Comparison of ENCODE assay signal across 9 cellular contexts in genomic region chr11:65593518-65594414, GRCh38.
A peak's percentile ranks its signal among the peaks of the same experiment; 100 is the strongest.
DNase-seq lines count a peak whose midpoint lies in the region; ATAC-seq and TF ChIP-seq lines count a peak whose summit lies in the region.
"Had no signal": no experiment of that assay in that cellular context is flagged by ENCODE, and none has a peak within 500 bp of the region (broad histone marks: within the 10 kb centered on the region; RNA-seq: fewer than 3 reads in every experiment).

No MANE protein-coding gene starts in this region.

- H3K9me3 Mint-ChIP-seq in nephron progenitor cell = no peaks in the 10 kb centered on the region
- H3K9me3 Mint-ChIP-seq: central memory CD8-positive, alpha-beta T cell had no signal

- H3K36me3 ChIP-seq in WERI-Rb-1 = peaks cover 16% of the 10 kb centered on the region

- H3K4me1 Mint-ChIP-seq in nephron progenitor cell = peaks cover 44% of the 10 kb centered on the region

- peak; percentile 9 for TF ChIP-seq POLR2A in GM18526 (IDR thresholded peaks at IDR 0.05; ENCODE audit: extremely low read depth, insufficient read length)

- no peaks in the 10 kb centered on the region for H3K27me3 ChIP-seq in WERI-Rb-1 (ENCODE audit: insufficient read depth, low read depth, severe bottlenecking)

- H3K9me3 ChIP-seq in WERI-Rb-1 (ENCODE audit: severe bottlenecking) = no peaks in the 10 kb centered on the region

- peak; percentile 79 for DNase-seq in AG08396 (ENCODE audit: low spot score)
- peak; percentile 57 for DNase-seq in WERI-Rb-1
- DNase-seq in epithelial cell of esophagus (ENCODE audit: low read depth) = no peak
- peak; percentile 61 for DNase-seq in nephron progenitor cell
- DNase-seq in SW 1271 (lab: John Stamatoyannopoulos, UW) = no peak
- DNase-seq in T1000 (lab: John Stamatoyannopoulos, UW) = no peak

- TF ChIP-seq CTCF in WERI-Rb-1 (IDR thresholded peaks at IDR 0.05; ENCODE audit: low read depth, low read length) (peak; percentile 86), epithelial cell of esophagus (IDR thresholded peaks at IDR 0.05; ENCODE audit: insufficient read depth, low read depth, low read length, missing control alignments) (peak; percentile 63), nephron progenitor cell (IDR thresholded peaks at IDR 0.05) (peak; percentile 64)

- no peak overlapping the region for H3K27ac ChIP-seq in WERI-Rb-1

- no peak for ATAC-seq in HG03196 (IDR thresholded peaks at IDR 0.05; ENCODE audit: unreplicated experiment)

- peak overlapping the region; percentile 62 for H3K4me3 Mint-ChIP-seq in nephron progenitor cell
- H3K4me3 Mint-ChIP-seq: central memory CD8-positive, alpha-beta T cell had no signal

- peaks cover 43% of the 10 kb centered on the region for H3K27me3 Mint-ChIP-seq in nephron progenitor cell (ENCODE audit: low read depth, poor library complexity)
- H3K27me3 Mint-ChIP-seq: central memory CD8-positive, alpha-beta T cell had no signal

- no peak overlapping the region for H3K27ac Mint-ChIP-seq in nephron progenitor cell

- peaks cover 10% of the 10 kb centered on the region for H3K36me3 Mint-ChIP-seq in nephron progenitor cell (ENCODE audit: low read depth)

- no peak overlapping the region for H3K4me3 ChIP-seq in WERI-Rb-1 (ENCODE audit: low read depth, low read length)
- no peak overlapping the region for H3K4me3 ChIP-seq in epithelial cell of esophagus (ENCODE audit: low read length)

Comparison
In these comparisons a context has a peak if more than half of its experiments do, and no peak if none do; other contexts are left out.
1. DNase-seq: peak in AG08396 (single experiment), WERI-Rb-1 (single experiment) and nephron progenitor cell (single experiment); none in epithelial cell of esophagus (single experiment), SW 1271 (0 of 2) and T1000 (single experiment).
2. Peak in every context shown above with its lines, with median percentiles within 50 percentile points of each other: CTCF ChIP-seq.